ENCODE assay signal across 9 cellular contexts in the genomic region with DNA sequence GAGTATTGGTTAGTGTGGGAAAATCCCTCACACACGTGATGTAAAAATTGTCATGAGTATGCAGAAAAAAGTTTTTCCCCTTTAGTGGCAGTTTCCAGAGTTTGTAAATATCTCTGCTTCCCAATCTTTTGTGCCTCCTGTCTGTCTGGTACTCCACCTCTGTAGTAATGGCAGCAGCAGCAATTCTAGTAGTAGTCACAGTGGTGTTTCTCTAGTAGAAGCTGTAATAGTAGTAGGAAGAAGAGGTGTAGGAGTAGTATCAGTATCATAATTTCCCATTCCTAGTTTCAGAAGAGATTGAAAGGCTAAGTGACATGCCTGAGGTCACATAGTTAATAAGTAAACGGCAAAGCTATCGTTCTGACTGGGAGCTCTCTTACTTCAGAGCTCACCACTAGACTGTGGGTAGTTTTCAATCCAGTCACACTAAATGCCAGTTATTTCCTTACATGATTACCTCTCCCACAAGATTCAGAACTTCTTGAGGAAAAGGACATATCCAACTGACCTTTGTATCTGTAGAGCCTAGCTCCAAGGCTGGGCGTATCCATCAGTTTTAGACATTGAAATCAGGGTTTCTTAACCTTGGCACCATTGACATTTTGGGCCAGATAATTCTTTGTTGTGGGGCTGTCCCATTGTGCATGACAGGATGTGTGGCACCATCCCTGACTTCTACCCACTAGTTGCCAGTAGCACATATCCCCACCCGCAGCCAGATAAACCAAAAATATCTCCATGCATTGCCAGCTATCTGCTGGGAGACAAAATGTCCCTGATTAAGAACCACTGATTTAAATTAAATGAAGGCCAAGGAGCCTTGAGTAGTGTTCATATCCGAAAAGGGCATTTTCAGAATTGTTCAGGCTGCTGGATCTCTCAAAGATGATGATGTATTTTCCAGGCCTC.
A peak's percentile ranks its signal among the peaks of the same experiment; 100 is the strongest.
DNase-seq lines count a peak whose midpoint lies in the region; ATAC-seq and TF ChIP-seq lines count a peak whose summit lies in the region.
"Had no signal": no experiment of that assay in that cellular context is flagged by ENCODE, and none has a peak within 500 bp of the region (broad histone marks: within the 10 kb centered on the region; RNA-seq: fewer than 3 reads in every experiment).

No MANE protein-coding gene starts in this region.

- H3K27me3 ChIP-seq in mammary epithelial cell (ENCODE audit: insufficient read depth, low read length): no peaks in the 10 kb centered on the region

- peaks cover 25% of the 10 kb centered on the region for H3K4me1 ChIP-seq in mammary epithelial cell (ENCODE audit: insufficient read depth, low read length)

- CTCF ChIA-PET in mammary epithelial cell (lab: Charles Lee; ENCODE audit: low non-redundant PET): no interaction called here

- dilution Hi-C loops in mammary epithelial cell (cut with HindIII; ENCODE audit: low sequenced_read_pairs): no loop called here

- H3K4me2 ChIP-seq in mammary epithelial cell (ENCODE audit: insufficient read depth, low read depth, low read length): no peak overlapping the region

- TF ChIP-seq CTCF in epithelial cell of proximal tubule (conservative IDR thresholded peaks at IDR 0.05; ENCODE audit: low read depth, low read length) (no peak), mammary epithelial cell (conservative IDR thresholded peaks at IDR 0.05 in 1 of 2, IDR thresholded peaks at IDR 0.05 in 1 of 2; ENCODE audit: extremely low read depth in 1 of 2, insufficient read depth in 1 of 2, low read depth in 1 of 2, low read length in 2 of 2) (no peak)

- in situ Hi-C loops in mammary epithelial cell (cut with MboI; ENCODE audit: low sequenced_read_pairs in 2 of 2): no loop called here

- no peak overlapping the region for H3K27ac ChIP-seq in mammary epithelial cell (ENCODE audit: insufficient read depth, low read depth, low read length)

- H3K36me3 ChIP-seq in mammary epithelial cell (ENCODE audit: insufficient read depth, low read length): no peaks in the 10 kb centered on the region

- H3K9ac ChIP-seq in mammary epithelial cell (ENCODE audit: insufficient read depth, low read length): no peak overlapping the region

- no TSS peak for BruUV-seq in mammary epithelial cell (replicated peaks; lab: Mats Ljungman, UMichigan)

- H3K4me3 ChIP-seq in epithelial cell of proximal tubule (ENCODE audit: low read depth, low read length): no peak overlapping the region
- no peak overlapping the region for H3K4me3 ChIP-seq in mammary epithelial cell (replicated peaks in 1 of 3; ENCODE audit: insufficient read depth in 1 of 3, low read depth in 2 of 3, low read length in 3 of 3)

- intact Hi-C loops in mammary epithelial cell (cut with micrococcal nuclease): no loop called here

- 100% methylated on average over 6 of the region's 6 CpGs for WGBS in mammary epithelial cell (ENCODE audit: low coverage, missing lambda C conversion rate)

- no peaks in the 10 kb centered on the region for H3K79me2 ChIP-seq in mammary epithelial cell (ENCODE audit: insufficient read depth, low read length)

- H2AFZ ChIP-seq in mammary epithelial cell (ENCODE audit: low read depth, low read length): no peak overlapping the region

- DNase-seq in DMS53 (lab: John Stamatoyannopoulos, UW): peak; percentile 82
- peak; percentile 90 for DNase-seq in epithelial cell of proximal tubule (ENCODE audit: low read depth)
- DNase-seq in mammary epithelial cell: no peak
- no peak for DNase-seq in NCI-H2171 (lab: John Stamatoyannopoulos, UW)
- no peak for DNase-seq in activated CD8-positive, alpha-beta memory T cell treated with anti-CD3 and anti-CD28 coated beads, Interleukin-2, amount 50 U/mL, for 4 hours
- no peak for DNase-seq in SK-N-DZ (ENCODE audit: low spot score)
- DNase-seq: NCI-H1417 had no signal

- ATAC-seq in GM19438 (IDR thresholded peaks at IDR 0.05; ENCODE audit: low read depth, unreplicated experiment) (peak; percentile 94), HG03135 (IDR thresholded peaks at IDR 0.05; ENCODE audit: unreplicated experiment) (peak; percentile 94)

- H4K20me1 ChIP-seq in mammary epithelial cell (ENCODE audit: insufficient read depth, low read length): no peaks in the 10 kb centered on the region

- no peaks in the 10 kb centered on the region for H3K9me3 ChIP-seq in mammary epithelial cell (replicated peaks; ENCODE audit: insufficient read depth, low read length)

Comparison
In these comparisons a context has a peak if more than half of its experiments do, and no peak if none do; other contexts are left out.
1. DNase-seq: peak in DMS53 (single experiment) and epithelial cell of proximal tubule (single experiment); none in mammary epithelial cell (single experiment), NCI-H2171 (single experiment), activated CD8-positive, alpha-beta memory T cell treated with anti-CD3 and anti-CD28 coated beads, Interleukin-2, amount 50 U/mL, for 4 hours (single experiment) and SK-N-DZ (single experiment).